9 cellular contexts compared by ENCODE assay signal in the genomic region with DNA sequence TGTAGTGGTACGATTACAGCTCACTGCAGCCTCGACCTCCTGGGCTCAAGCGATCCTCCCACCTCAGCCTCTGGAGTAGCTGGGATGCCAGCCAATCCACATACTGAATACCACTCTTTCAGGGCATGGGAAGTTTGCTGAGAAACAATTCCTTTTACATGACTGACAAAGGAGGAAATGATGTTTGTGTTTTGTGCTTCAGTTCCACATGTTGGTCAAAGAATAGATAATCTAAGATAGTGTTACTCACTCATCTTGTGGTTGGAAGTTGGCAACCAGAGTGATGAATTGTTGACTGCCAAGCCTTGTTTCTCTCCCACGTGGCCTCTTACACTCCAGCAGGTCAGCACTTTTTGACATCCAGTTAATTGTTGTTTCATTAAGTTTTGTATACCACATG. TPM values are rescaled to one million over a fixed set of nuclear protein-coding genes. Genes with fewer than 3 reads are reported as not detected.
DNase-seq lines count a peak whose midpoint lies in the region; ATAC-seq and TF ChIP-seq lines count a peak whose summit lies in the region.
"Had no signal": no experiment of that assay in that cellular context is flagged by ENCODE, and none has a peak within 500 bp of the region (broad histone marks: within the 10 kb centered on the region; RNA-seq: fewer than 3 reads in every experiment).

No MANE protein-coding gene starts in this region.

- no peaks in the 10 kb centered on the region; a peak in 1 of 22 replicates for H3K9me3 ChIP-seq in BLaER1 treated with 17β-estradiol and CSF1 and Interleukin-3, amounts not matched to agents 10 nM and 100 nM (replicated peaks in 1 of 11)

- peak overlapping the region in 4 of 11 experiments; percentile 46 to 69 (median 60); a peak in 9 of 22 replicates for H3K27ac ChIP-seq in BLaER1 treated with 17β-estradiol and CSF1 and Interleukin-3, amounts not matched to agents 10 nM and 100 nM
- no peak overlapping the region for H3K27ac ChIP-seq in brain microvascular endothelial cell
- H3K27ac ChIP-seq: HL-60 had no signal

- H3K9ac ChIP-seq in BLaER1 treated with 17β-estradiol and CSF1 and Interleukin-3, amounts not matched to agents 10 nM and 100 nM: 0 out of 22 replicates have a peak overlapping the region, but pooled peaks of 1 of the 11 experiments have one; percentile 14

- H3K4me1 ChIP-seq in BLaER1 treated with 17β-estradiol and CSF1 and Interleukin-3, amounts not matched to agents 10 nM and 100 nM: peaks cover 20 to 37% (median 26%) of the 10 kb centered on the region in 10 experiments

- no peak for TF ChIP-seq CTCF in brain microvascular endothelial cell (IDR thresholded peaks at IDR 0.05; ENCODE audit: low read depth, low read length, missing control alignments)

- no peak overlapping the region for H3K4me3 ChIP-seq in BLaER1 treated with 17β-estradiol and CSF1 and Interleukin-3, amounts not matched to agents 10 nM and 100 nM
- no peak overlapping the region for H3K4me3 ChIP-seq in brain microvascular endothelial cell (ENCODE audit: low read depth, low read length)

- no peaks in the 10 kb centered on the region for H3K27me3 ChIP-seq in BLaER1 treated with 17β-estradiol and CSF1 and Interleukin-3, amounts not matched to agents 10 nM and 100 nM
- no peaks in the 10 kb centered on the region for H3K27me3 ChIP-seq in brain microvascular endothelial cell (replicated peaks)

- peak; percentile 24 for DNase-seq in LHCN-M2 (ENCODE audit: low read depth)
- DNase-seq in brain microvascular endothelial cell: peak; percentile 13
- DNase-seq in NCI-H128 (lab: John Stamatoyannopoulos, UW; ENCODE audit: unreplicated experiment): no peak
- no peak for DNase-seq in ureter (ENCODE audit: low spot score)
- DNase-seq: erythroblast, NCI-H524 had no signal

- in situ Hi-C loops in brain microvascular endothelial cell (cut with HindIII; ENCODE audit: low pct_ligation_motif_present, low sequenced_read_pairs): no loop called here

- H4K20me1 ChIP-seq in BLaER1 treated with 17β-estradiol and CSF1 and Interleukin-3, amounts not matched to agents 10 nM and 100 nM: no peaks in the 10 kb centered on the region

- ATAC-seq in HG02623 (IDR thresholded peaks at IDR 0.05; ENCODE audit: unreplicated experiment): no peak

- H3K4me2 ChIP-seq in BLaER1 treated with 17β-estradiol and CSF1 and Interleukin-3, amounts not matched to agents 10 nM and 100 nM: peak overlapping the region; percentile 25 to 81 (median 53); a peak in 20 of 22 replicates

- H3K36me3 ChIP-seq in BLaER1 treated with 17β-estradiol and CSF1 and Interleukin-3, amounts not matched to agents 10 nM and 100 nM: no peaks in the 10 kb centered on the region
- no peaks in the 10 kb centered on the region for H3K36me3 ChIP-seq in brain microvascular endothelial cell (replicated peaks)

RNA-seq across cellular contexts. Expression of a gene that starts 7.6 kb away (rescaled TPM):
- total RNA-seq in LHCN-M2 (2014; rRNA removed) (not detected in 2 replicates), ureter (not detected)
- polyA plus RNA-seq in LHCN-M2 (2012): not detected

RNA-seq across cellular contexts. Expression of a gene that starts 16.7 kb away (rescaled TPM):
- total RNA-seq in LHCN-M2 (2014; rRNA removed) (not detected in 2 replicates), ureter (not detected)
- not detected for polyA plus RNA-seq in LHCN-M2 (2012)

RNA-seq across cellular contexts. Expression of a gene that starts 26.3 kb away (rescaled TPM):
- total RNA-seq in LHCN-M2 (2014; rRNA removed) (not detected in 2 replicates), ureter (not detected)
- polyA plus RNA-seq in LHCN-M2 (2012): not detected

RNA-seq across cellular contexts. Expression of a gene that starts 35.4 kb away (rescaled TPM):
- total RNA-seq in LHCN-M2 (2014; rRNA removed) (not detected in 2 replicates), ureter (not detected)
- polyA plus RNA-seq in LHCN-M2 (2012): not detected

RNA-seq across cellular contexts. Expression of a gene that starts 44.8 kb away (rescaled TPM):
- total RNA-seq in LHCN-M2 (2014; rRNA removed): not detected in 2 replicates
- polyA plus RNA-seq in LHCN-M2 (2012): not detected
- not detected for total RNA-seq in ureter

Comparison
In these comparisons a context has a peak if more than half of its experiments do, and no peak if none do; other contexts are left out.
1. DNase-seq: peak in LHCN-M2 (single experiment) and brain microvascular endothelial cell (single experiment); none in NCI-H128 (single experiment) and ureter (single experiment).